Comparison of ENCODE assay signal across 25 cellular contexts in the genomic region with DNA sequence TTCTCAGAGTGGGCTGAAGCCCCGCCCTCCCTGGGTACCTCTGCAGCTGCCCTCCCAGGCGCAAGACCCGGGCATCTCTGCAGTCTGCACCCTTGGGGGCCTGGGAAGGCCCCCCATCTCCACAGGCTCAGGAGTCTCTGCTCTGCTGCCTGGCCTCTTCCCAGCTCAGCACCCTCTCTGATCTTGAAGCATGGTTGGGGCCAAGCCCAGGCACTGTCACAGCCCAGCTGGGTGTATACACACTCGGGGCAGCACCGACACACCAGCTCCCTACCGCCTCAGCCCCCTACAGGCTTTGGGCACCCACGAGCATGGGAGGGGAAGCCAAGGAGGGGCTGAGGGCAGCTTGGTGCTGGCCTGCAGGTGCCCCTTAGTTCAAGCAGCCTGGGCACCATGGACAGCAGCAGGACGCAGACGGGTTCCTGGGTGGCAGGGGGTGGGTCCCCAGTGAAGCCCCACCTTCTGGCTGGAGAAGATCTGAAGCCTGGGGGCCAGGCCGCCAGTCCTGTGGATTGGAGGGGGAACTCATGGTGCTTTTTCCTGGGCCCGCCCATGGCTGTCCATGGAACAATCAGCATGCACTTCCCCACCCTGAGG.
"Had no signal": no experiment of that assay in that cellular context is flagged by ENCODE, and none has a peak within 500 bp of the region (broad histone marks: within the 10 kb centered on the region; RNA-seq: fewer than 3 reads in every experiment).

No MANE protein-coding gene starts in this region.

- H3K79me2 ChIP-seq: hepatocyte had no signal

- H3K36me3 ChIP-seq: brain microvascular endothelial cell, gastroesophageal sphincter, left ventricle myocardium inferior had no signal

- H3K4me2 ChIP-seq: hepatocyte had no signal

- ATAC-seq: activated CD4-positive, CD25-positive, alpha-beta regulatory T cell treated with anti-CD3 and anti-CD28 coated beads, Interleukin-2, amount 50 U/mL, for 24 hours; effector memory CD8-positive, alpha-beta T cell; gastroesophageal sphincter; sciatic nerve; stimulated activated naive CD8-positive, alpha-beta T cell treated with anti-CD3 and anti-CD28 coated beads, Interleukin-15, amount 100 ng/mL, for 72 hours had no signal

- H3K27me3 Mint-ChIP-seq: activated naive CD4-positive, alpha-beta T cell treated with anti-CD3 and anti-CD28 coated beads, Interleukin-2, amount 10 ng/mL, durations not matched to agents 7 days and 5 days; activated naive CD8-positive, alpha-beta T cell treated with anti-CD3 and anti-CD28 coated beads, Interleukin-2, amount 10 ng/mL, durations not matched to agents 7 days and 5 days; activated T-cell treated with anti-CD3 and anti-CD28 coated beads, Interleukin-2, amount 50 U/mL, for 24 hours; effector memory CD8-positive, alpha-beta T cell had no signal

- H2AFZ ChIP-seq: hepatocyte had no signal

- H3K4me1 ChIP-seq: gastroesophageal sphincter, left ventricle myocardium inferior had no signal

- H3K4me3 Mint-ChIP-seq: activated naive CD4-positive, alpha-beta T cell treated with anti-CD3 and anti-CD28 coated beads, Interleukin-2, amount 10 ng/mL, durations not matched to agents 7 days and 5 days; activated naive CD8-positive, alpha-beta T cell treated with anti-CD3 and anti-CD28 coated beads, Interleukin-2, amount 10 ng/mL, durations not matched to agents 7 days and 5 days; activated T-cell treated with anti-CD3 and anti-CD28 coated beads, Interleukin-2, amount 50 U/mL, for 24 hours; effector memory CD8-positive, alpha-beta T cell; stimulated activated naive CD8-positive, alpha-beta T cell treated with anti-CD3 and anti-CD28 coated beads, Interleukin-15, amount 100 ng/mL, for 72 hours had no signal

- H3K27ac Mint-ChIP-seq: activated naive CD4-positive, alpha-beta T cell treated with anti-CD3 and anti-CD28 coated beads, Interleukin-2, amount 10 ng/mL, durations not matched to agents 7 days and 5 days; activated naive CD8-positive, alpha-beta T cell treated with anti-CD3 and anti-CD28 coated beads, Interleukin-2, amount 10 ng/mL, durations not matched to agents 7 days and 5 days; activated T-cell treated with anti-CD3 and anti-CD28 coated beads, Interleukin-2, amount 50 U/mL, for 24 hours; effector memory CD8-positive, alpha-beta T cell; stimulated activated naive CD8-positive, alpha-beta T cell treated with anti-CD3 and anti-CD28 coated beads, Interleukin-15, amount 100 ng/mL, for 72 hours had no signal

- H3K27ac ChIP-seq: brain microvascular endothelial cell, coronary artery, dorsolateral prefrontal cortex, gastroesophageal sphincter, hepatocyte, left ventricle myocardium inferior, skin epidermis, VCaP had no signal

- H3K36me3 Mint-ChIP-seq: activated naive CD4-positive, alpha-beta T cell treated with anti-CD3 and anti-CD28 coated beads, Interleukin-2, amount 10 ng/mL, durations not matched to agents 7 days and 5 days; activated naive CD8-positive, alpha-beta T cell treated with anti-CD3 and anti-CD28 coated beads, Interleukin-2, amount 10 ng/mL, durations not matched to agents 7 days and 5 days had no signal

- H3K27me3 ChIP-seq: brain microvascular endothelial cell, dorsolateral prefrontal cortex, gastroesophageal sphincter, hepatocyte had no signal

- DNase-seq: activated CD4-positive, alpha-beta T cell treated with anti-CD3 and anti-CD28 coated beads for 48 hours; activated CD4-positive, alpha-beta T cell treated with anti-CD3 and anti-CD28 coated beads, Interleukin-2, amount 50 U/mL, for 48 hours; activated CD8-positive, alpha-beta memory T cell treated with anti-CD3 and anti-CD28 coated beads, Interleukin-2, amount 50 U/mL, for 48 hours; activated gamma-delta T cell; activated naive CD4-positive, alpha-beta T cell treated with anti-CD3 and anti-CD28 coated beads, Interleukin-2, amount 10 ng/mL, durations not matched to agents 7 days and 5 days; activated naive CD8-positive, alpha-beta T cell treated with anti-CD3 and anti-CD28 coated beads, Interleukin-2, amount 10 ng/mL, durations not matched to agents 7 days and 5 days; activated T-cell treated with anti-CD3 and anti-CD28 coated beads, Interleukin-2, amount 50 U/mL, for 24 hours; brain microvascular endothelial cell; dorsolateral prefrontal cortex; effector memory CD8-positive, alpha-beta T cell; islet precursor cell; left ventricle myocardium inferior; stimulated activated CD4-positive, alpha-beta T cell treated with anti-CD3 and anti-CD28 coated beads, Interleukin-12 subunit alpha, Interleukin-12 subunit beta, amount 100 ng/mL, for 4 hours; stimulated activated CD4-positive, alpha-beta T cell treated with anti-CD3 and anti-CD28 coated beads, Interleukin-4, amount 100 ng/mL, for 1 hour; stimulated activated naive CD8-positive, alpha-beta T cell treated with anti-CD3 and anti-CD28 coated beads, Interleukin-15, amount 100 ng/mL, for 72 hours; substantia nigra; T-helper 1 cell had no signal

- H3K4me3 ChIP-seq: coronary artery, dorsolateral prefrontal cortex, gastroesophageal sphincter, hepatocyte, left ventricle myocardium inferior, lung, skin epidermis had no signal

- H3K4me1 Mint-ChIP-seq: activated naive CD4-positive, alpha-beta T cell treated with anti-CD3 and anti-CD28 coated beads, Interleukin-2, amount 10 ng/mL, durations not matched to agents 7 days and 5 days; activated naive CD8-positive, alpha-beta T cell treated with anti-CD3 and anti-CD28 coated beads, Interleukin-2, amount 10 ng/mL, durations not matched to agents 7 days and 5 days; stimulated activated naive CD8-positive, alpha-beta T cell treated with anti-CD3 and anti-CD28 coated beads, Interleukin-15, amount 100 ng/mL, for 72 hours had no signal
